In the genomic region with DNA sequence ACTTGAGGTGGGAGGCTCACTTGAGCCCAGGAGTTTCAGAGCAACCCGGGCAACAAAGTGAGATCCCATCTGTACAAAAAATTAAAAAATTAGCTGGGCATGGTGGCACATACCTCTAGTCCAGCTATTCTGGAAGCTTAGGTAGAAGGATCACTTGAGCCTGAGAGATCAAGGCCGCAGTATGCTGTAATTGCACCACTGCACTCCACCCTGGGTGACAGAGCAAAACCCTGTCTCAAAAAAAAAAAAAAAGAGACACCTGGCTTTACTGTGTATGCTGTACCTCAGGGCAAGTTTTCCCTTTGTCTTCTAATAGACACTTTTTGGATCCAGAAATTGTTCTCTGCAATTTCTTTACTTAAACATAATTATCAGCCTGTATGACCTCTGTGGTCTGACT, we compare ENCODE assay signal across 22 cellular contexts.
"Had no signal": no experiment of that assay in that cellular context is flagged by ENCODE, and none has a peak within 500 bp of the region (broad histone marks: within the 10 kb centered on the region; RNA-seq: fewer than 3 reads in every experiment).

No MANE protein-coding gene starts in this region.

- ATAC-seq: activated CD8-positive, alpha-beta memory T cell treated with anti-CD3 and anti-CD28 coated beads, Interleukin-2, amount 10 ng/mL, durations not matched to agents 7 days and 5 days; T-cell had no signal

- H3K9me3 ChIP-seq: breast epithelium, Peyer's patch had no signal

- H3K4me1 ChIP-seq: breast epithelium, Peyer's patch had no signal

- H3K27me3 ChIP-seq: breast epithelium, Peyer's patch had no signal

- H3K36me3 ChIP-seq: breast epithelium had no signal

- H3K4me3 ChIP-seq: breast epithelium, Peyer's patch had no signal

- DNase-seq: activated B cell treated with CpG ODN at 0.5 μM for 24 hours; activated CD4-positive, alpha-beta T cell treated with anti-CD3 and anti-CD28 coated beads for 1 hour; activated CD4-positive, alpha-beta T cell treated with anti-CD3 and anti-CD28 coated beads, Interleukin-2, amount 10 ng/mL, durations not matched to agents 24 days and 14 days; activated CD4-positive, alpha-beta T cell treated with anti-CD3 and anti-CD28 coated beads, Interleukin-2, amount 50 U/mL, for 48 hours; activated CD8-positive, alpha-beta memory T cell treated with anti-CD3 and anti-CD28 coated beads, Interleukin-2, amount 10 ng/mL, durations not matched to agents 7 days and 5 days; activated effector memory CD4-positive, alpha-beta T cell treated with Interleukin-2 at 50 U/mL for 16 hours; activated naive CD4-positive, alpha-beta T cell; activated T-cell treated with anti-CD3 and anti-CD28 coated beads, Interleukin-2, amount 50 U/mL, for 24 hours; caudate nucleus; Kasumi-1; KBM-7; NCI-H146; NCI-H1930; NCI-H2171; NCI-H345; NCI-H510A; Peyer's patch; SHP77; T-cell; T-helper 2 cell; T1000 had no signal

- H3K27ac ChIP-seq: breast epithelium, Peyer's patch had no signal
